Comparison of ENCODE assay signal across 8 cellular contexts in genomic region chr11:69644071-69644961, GRCh38. TPM values are rescaled to one million over a fixed set of nuclear protein-coding genes. Genes with fewer than 3 reads are reported as not detected.
DNase-seq lines count a peak whose midpoint lies in the region; ATAC-seq, FAIRE-seq and TF ChIP-seq lines count a peak whose summit lies in the region.

No MANE protein-coding gene starts in this region.

- intact Hi-C loops in kidney (cut with DNase I) = loop anchor here (5.0 kb wide), 1 partner anchor 357 kb away; no protein-coding TSS in a partner anchor

- peaks cover 9 to 15% of the 10 kb centered on the region in 2 donors for H3K4me1 ChIP-seq in kidney (ENCODE audit: control insufficient read depth in 1 of 2, insufficient read depth in 1 of 2, low read depth in 1 of 2, low read length in 2 of 2)

- in situ Hi-C loops in astrocyte of the spinal cord (cut with HindIII; ENCODE audit: low sequenced_read_pairs) = no loop called here

- no peak for ATAC-seq in HG03571 (IDR thresholded peaks at IDR 0.05; ENCODE audit: unreplicated experiment)

- no peak overlapping the region for H3K27ac ChIP-seq in kidney (ENCODE audit: low read depth in 2 of 2, low read length in 2 of 2)

- peaks cover 2 to 22% of the 10 kb centered on the region in 2 donors for H3K36me3 ChIP-seq in kidney (ENCODE audit: control insufficient read depth in 1 of 2, insufficient read depth in 2 of 2, low read length in 2 of 2)

- H3K9ac ChIP-seq in kidney (ENCODE audit: low read length in 2 of 2) = no peak overlapping the region

- DNase-seq in CMK (ENCODE audit: low read depth) (peak; percentile 22), astrocyte of the spinal cord (ENCODE audit: low read depth, low spot score) (peak; percentile 96), kidney (peak; percentile 94), stromal cell of bone marrow (ENCODE audit: low read depth) (peak; percentile 79), NCI-H1694 (lab: John Stamatoyannopoulos, UW) (no peak), iPS-NIHi11 (ENCODE audit: low spot score) (no peak)

- no peak for FAIRE-seq in kidney (lab: Jason Lieb, UNC)

- no peak for TF ChIP-seq EP300 in Ishikawa (IDR thresholded peaks at IDR 0.05; ENCODE audit: borderline replicate concordance)

- no peaks in the 10 kb centered on the region for H3K9me3 ChIP-seq in kidney (ENCODE audit: control insufficient read depth in 1 of 2, low read length in 2 of 2)

- H3K4me3 ChIP-seq in astrocyte of the spinal cord (ENCODE audit: low read depth, low read length) (peak overlapping the region; percentile 36), kidney (ENCODE audit: low read length in 2 of 2) (no peak overlapping the region)

- 0 out of 2 replicates have a peak, but pooled peaks have one; percentile 2 for TF ChIP-seq RAD21 in Ishikawa (IDR thresholded peaks at IDR 0.05; ENCODE audit: low read depth)

- TF ChIP-seq CTCF in astrocyte of the spinal cord (IDR thresholded peaks at IDR 0.05; ENCODE audit: low read depth, low read length) (peak; percentile 43), kidney (IDR thresholded peaks at IDR 0.05; ENCODE audit: borderline replicate concordance, extremely low read depth, insufficient read depth) (peak; percentile 7)

TF ChIP-seq in Ishikawa, 13 proteins besides CTCF, POLR2A, EP300 and RAD21:
- no peak for TF ChIP-seq CREB1 (IDR thresholded peaks at IDR 0.05; ENCODE audit: low read depth)
- TF ChIP-seq CEBPB (IDR thresholded peaks at IDR 0.05) = no peak
- no peak for TF ChIP-seq TCF12 (IDR thresholded peaks at IDR 0.05; ENCODE audit: low read depth)
- no peak for TF ChIP-seq EGR1 (IDR thresholded peaks at IDR 0.05)
- TF ChIP-seq USF1 (IDR thresholded peaks at IDR 0.05) = peak; percentile 88
- TF ChIP-seq TAF1 (IDR thresholded peaks at IDR 0.05; ENCODE audit: low read depth) = no peak
- peak; percentile 97 for TF ChIP-seq MAX (IDR thresholded peaks at IDR 0.05)
- no peak for TF ChIP-seq TEAD4 (IDR thresholded peaks at IDR 0.05)
- no peak for TF ChIP-seq FOXM1 (IDR thresholded peaks at IDR 0.05; ENCODE audit: borderline replicate concordance, low read depth)
- no peak for TF ChIP-seq REST (IDR thresholded peaks at IDR 0.05; ENCODE audit: low read depth)
- peak; percentile 44; the same call in 1 of the 2 replicates for TF ChIP-seq ZBTB7A (IDR thresholded peaks at IDR 0.05; ENCODE audit: low read depth)
- no peak for TF ChIP-seq YY1 (IDR thresholded peaks at IDR 0.05; ENCODE audit: low read depth)
- TF ChIP-seq NFIC (IDR thresholded peaks at IDR 0.05) = peak; percentile 73

RNA-seq across cellular contexts. Expression of gene CCND1, which starts 3.4 kb away (rescaled TPM):
- total RNA-seq in kidney = 142 TPM
- polyA plus RNA-seq in kidney (ENCODE audit: insufficient read depth, low read depth, low replicate concordance) = 37.6 TPM

RNA-seq across cellular contexts. Expression of gene LTO1, which starts 30.8 kb away (rescaled TPM):
- 21.9 TPM for total RNA-seq in kidney
- 14.6 TPM for polyA plus RNA-seq in kidney (ENCODE audit: insufficient read depth, low read depth, low replicate concordance)

RNA-seq across cellular contexts. Expression of gene FGF19, which starts 59.5 kb away (rescaled TPM):
- total RNA-seq in kidney = not detected
- not detected for polyA plus RNA-seq in kidney (ENCODE audit: insufficient read depth, low read depth, low replicate concordance)

Comparison
In these comparisons a context has a peak if more than half of its experiments do, and no peak if none do; other contexts are left out.
1. DNase-seq: peak in CMK (single experiment), astrocyte of the spinal cord (single experiment), kidney (single experiment) and stromal cell of bone marrow (single experiment); none in NCI-H1694 (single experiment) and iPS-NIHi11 (single experiment).